In genomic region chr9:28774433-28775029, GRCh38 we compare ENCODE assay signal across 8 cellular contexts.
A peak's percentile ranks its signal among the peaks of the same experiment; 100 is the strongest.
DNase-seq lines count a peak whose midpoint lies in the region; ATAC-seq and TF ChIP-seq lines count a peak whose summit lies in the region.

No MANE protein-coding gene starts in this region.

- H3K27ac Mint-ChIP-seq in stimulated activated naive CD8-positive, alpha-beta T cell treated with anti-CD3 and anti-CD28 coated beads, Interleukin-15, amount 100 ng/mL, for 72 hours = no peak overlapping the region

- H3K27me3 Mint-ChIP-seq in stimulated activated naive CD8-positive, alpha-beta T cell treated with anti-CD3 and anti-CD28 coated beads, Interleukin-15, amount 100 ng/mL, for 72 hours = no peaks in the 10 kb centered on the region

- H3K4me1 Mint-ChIP-seq in stimulated activated naive CD8-positive, alpha-beta T cell treated with anti-CD3 and anti-CD28 coated beads, Interleukin-15, amount 100 ng/mL, for 72 hours = no peaks in the 10 kb centered on the region

- DNase-seq in NCI-H82 (lab: John Stamatoyannopoulos, UW) = peak; percentile 47
- DNase-seq in NCI-H82 treated with DMSO at 0.1 percent for 48 hours (lab: John Stamatoyannopoulos, UW; ENCODE audit: unreplicated experiment) = no peak
- DNase-seq in NCI-H1092 (lab: John Stamatoyannopoulos, UW) = peak; percentile 11
- no peak for DNase-seq in left lobe of liver (ENCODE audit: low spot score)
- no peak for DNase-seq in stimulated activated naive CD8-positive, alpha-beta T cell treated with anti-CD3 and anti-CD28 coated beads, Interleukin-15, amount 100 ng/mL, for 72 hours
- no peak for DNase-seq in C1 segment of cervical spinal cord (lab: John Stamatoyannopoulos, UW)
- no peak for DNase-seq in HK-2 (ENCODE audit: unreplicated experiment)

- peak; percentile 89 for TF ChIP-seq CTCF in VCaP (conservative IDR thresholded peaks at IDR 0.05)

- H3K27ac ChIP-seq in VCaP = no peak overlapping the region

- no peaks in the 10 kb centered on the region for H3K9me3 Mint-ChIP-seq in stimulated activated naive CD8-positive, alpha-beta T cell treated with anti-CD3 and anti-CD28 coated beads, Interleukin-15, amount 100 ng/mL, for 72 hours

- no peak overlapping the region for H3K4me3 Mint-ChIP-seq in stimulated activated naive CD8-positive, alpha-beta T cell treated with anti-CD3 and anti-CD28 coated beads, Interleukin-15, amount 100 ng/mL, for 72 hours

- peak; percentile 72 for ATAC-seq in left lobe of liver
- ATAC-seq in stimulated activated naive CD8-positive, alpha-beta T cell treated with anti-CD3 and anti-CD28 coated beads, Interleukin-15, amount 100 ng/mL, for 72 hours = no peak

Comparison
In these comparisons a context has a peak if more than half of its experiments do, and no peak if none do; other contexts are left out.
1. DNase-seq: peak in NCI-H82 (single experiment) and NCI-H1092 (single experiment); none in NCI-H82 treated with DMSO at 0.1 percent for 48 hours (single experiment), left lobe of liver (single experiment), stimulated activated naive CD8-positive, alpha-beta T cell treated with anti-CD3 and anti-CD28 coated beads, Interleukin-15, amount 100 ng/mL, for 72 hours (0 of 2), C1 segment of cervical spinal cord (0 of 14) and HK-2 (single experiment).